Comparison of ENCODE assay signal across 13 cellular contexts in genomic region chr5:55551298-55551846, GRCh38.
"Had no signal": no experiment of that assay in that cellular context is flagged by ENCODE, and none has a peak within 500 bp of the region (broad histone marks: within the 10 kb centered on the region; RNA-seq: fewer than 3 reads in every experiment).

No MANE protein-coding gene starts in this region.

- ATAC-seq: activated naive CD8-positive, alpha-beta T cell treated with anti-CD3 and anti-CD28 coated beads, Interleukin-2, amount 50 U/mL, for 24 hours; heart right ventricle; left lung; natural killer cell treated with Interleukin-12 subunit alpha and Interleukin-12 subunit beta and Interleukin-15 and Interleukin-18, amount 100 ng/mL, for 72 hours; sciatic nerve; WTC11 had no signal

- H3K27me3 ChIP-seq: heart right ventricle, left lung had no signal

- H3K4me1 ChIP-seq: left lung, spleen had no signal

- DNase-seq: activated CD4-positive, alpha-beta T cell treated with anti-CD3 and anti-CD28 coated beads, Interleukin-2, amount 10 ng/mL, durations not matched to agents 24 days and 14 days; activated CD8-positive, alpha-beta memory T cell treated with anti-CD3 and anti-CD28 coated beads for 24 hours; activated naive CD4-positive, alpha-beta T cell treated with Interleukin-2 at 50 U/mL for 16 hours; activated naive CD8-positive, alpha-beta T cell treated with anti-CD3 and anti-CD28 coated beads, Interleukin-2, amount 50 U/mL, for 24 hours; heart right ventricle; left lung; mesenchymal stem cell; spleen; stimulated activated CD4-positive, alpha-beta T cell treated with anti-CD3 and anti-CD28 coated beads, Interleukin-1b, Interleukin-23, amount 100 ng/mL, for 48 hours; stimulated activated naive CD4-positive, alpha-beta T cell had no signal

- H3K4me3 ChIP-seq: heart right ventricle, left lung, spleen had no signal

- H3K9me3 ChIP-seq: heart right ventricle, left lung, spleen had no signal

- H3K27ac ChIP-seq: heart right ventricle, left lung, spleen had no signal

- H3K36me3 ChIP-seq: heart right ventricle, left lung, spleen had no signal
